In genomic region chr16:53631236-53631635, GRCh38 we compare ENCODE assay signal across 31 cellular contexts.
"Had no signal": no experiment of that assay in that cellular context is flagged by ENCODE, and none has a peak within 500 bp of the region (broad histone marks: within the 10 kb centered on the region; RNA-seq: fewer than 3 reads in every experiment).

No MANE protein-coding gene starts in this region.

- H3K27me3 ChIP-seq: SJSA1 had no signal

- H3K4me2 ChIP-seq: SK-N-SH had no signal

- H3K27ac ChIP-seq: SJSA1 had no signal

- DNase-seq: activated CD4-positive, alpha-beta memory T cell treated with anti-CD3 and anti-CD28 coated beads, Interleukin-2, amount 10 ng/mL, durations not matched to agents 7 days and 5 days; activated CD4-positive, alpha-beta T cell treated with anti-CD3 and anti-CD28 coated beads for 4 hours; activated CD8-positive, alpha-beta memory T cell treated with anti-CD3 and anti-CD28 coated beads for 24 hours; activated CD8-positive, alpha-beta memory T cell treated with anti-CD3 and anti-CD28 coated beads, Interleukin-2, amount 10 ng/mL, durations not matched to agents 7 days and 5 days; activated CD8-positive, alpha-beta memory T cell treated with anti-CD3 and anti-CD28 coated beads, Interleukin-2, amount 50 U/mL, for 48 hours; activated effector memory CD4-positive, alpha-beta T cell treated with Interleukin-2 at 50 U/mL for 16 hours; activated naive CD4-positive, alpha-beta T cell treated with anti-CD3 and anti-CD28 coated beads, Interleukin-2, amount 10 ng/mL, durations not matched to agents 7 days and 5 days; activated naive CD8-positive, alpha-beta T cell treated with anti-CD3 and anti-CD28 coated beads, Interleukin-2, amount 50 U/mL, for 24 hours; activated T-cell treated with anti-CD3 and anti-CD28 coated beads, Interleukin-2, amount 50 U/mL, for 48 hours; anterior cingulate cortex; caudate nucleus; cerebellar nuclear complex; Kasumi-1; KBM-7; MM.1S; MV-4-11; NCI-H1092; NCI-H1417 treated with DMSO at 0.1 percent for 48 hours; NCI-H187 treated with DMSO at 0.1 percent for 48 hours; NCI-H2081 treated with DMSO at 0.1 percent for 48 hours; NCI-H2171 treated with DMSO at 0.1 percent for 48 hours; NCI-H2227 treated with DMSO at 0.1 percent for 48 hours; NCI-H446; NCI-H510A treated with DMSO at 0.1 percent for 48 hours; NCI-H526 treated with DMSO at 0.1 percent for 48 hours; NCI-H82; SHP77; SK-N-SH had no signal

- H3K9me3 ChIP-seq: SJSA1, SK-N-SH had no signal

- H3K36me3 ChIP-seq: SJSA1 had no signal

- H3K9me2 ChIP-seq: SK-N-SH had no signal

- H3K9ac ChIP-seq: SK-N-SH had no signal

- ATAC-seq: activated CD4-positive, CD25-positive, alpha-beta regulatory T cell treated with anti-CD3 and anti-CD28 coated beads, Interleukin-2, amount 50 U/mL, for 24 hours; activated CD8-positive, alpha-beta memory T cell treated with anti-CD3 and anti-CD28 coated beads, Interleukin-2, amount 10 ng/mL, durations not matched to agents 7 days and 5 days; activated naive CD8-positive, alpha-beta T cell treated with anti-CD3 and anti-CD28 coated beads, Interleukin-2, amount 50 U/mL, for 24 hours; WTC11 had no signal

- H3K4me3 ChIP-seq: SJSA1 had no signal
